1 cellular context compared by ENCODE assay signal in genomic region chr22:21609556-21610157, GRCh38. TPM values are rescaled to one million over a fixed set of nuclear protein-coding genes. Genes with fewer than 3 reads are reported as not detected.
"Had no signal": no experiment of that assay in that cellular context is flagged by ENCODE, and none has a peak within 500 bp of the region (broad histone marks: within the 10 kb centered on the region; RNA-seq: fewer than 3 reads in every experiment).

No MANE protein-coding gene starts in this region.

RNA-seq across cellular contexts. Expression of gene CCDC116, which starts 22.9 kb away (rescaled TPM):
- total RNA-seq: PC-3 had no signal
